10 cellular contexts compared by ENCODE assay signal in genomic region chr2:42049411-42050349, GRCh38. TPM values are rescaled to one million over a fixed set of nuclear protein-coding genes. Genes with fewer than 3 reads are reported as not detected.
A peak's percentile ranks its signal among the peaks of the same experiment; 100 is the strongest.
DNase-seq lines count a peak whose midpoint lies in the region; ATAC-seq and TF ChIP-seq lines count a peak whose summit lies in the region.
"Had no signal": no experiment of that assay in that cellular context is flagged by ENCODE, and none has a peak within 500 bp of the region (broad histone marks: within the 10 kb centered on the region; RNA-seq: fewer than 3 reads in every experiment).

No MANE protein-coding gene starts in this region.

- H3K9me3 Mint-ChIP-seq in CD4-positive, alpha-beta memory T cell, result no peaks in the 10 kb centered on the region
- H3K9me3 Mint-ChIP-seq in activated CD8-positive, alpha-beta T cell treated with anti-CD3 and anti-CD28 coated beads, Interleukin-2, amount 10 ng/mL, durations not matched to agents 7 days and 5 days (ENCODE audit: insufficient read depth), result no peaks in the 10 kb centered on the region
- H3K9me3 Mint-ChIP-seq in activated naive CD4-positive, alpha-beta T cell treated with anti-CD3 and anti-CD28 coated beads, Interleukin-2, amount 10 ng/mL, durations not matched to agents 7 days and 5 days, result no peaks in the 10 kb centered on the region

- peaks cover 13% of the 10 kb centered on the region for H3K27me3 ChIP-seq in CD4-positive, alpha-beta memory T cell (ENCODE audit: insufficient read depth, low read length)
- H3K27me3 ChIP-seq in ascending aorta (no peaks in the 10 kb centered on the region), iPS-18a (ENCODE audit: control insufficient read depth, insufficient read depth, low read length) (peaks cover 13% of the 10 kb centered on the region)

- H3K9me3 ChIP-seq in CD4-positive, alpha-beta memory T cell (ENCODE audit: control insufficient read depth in 1 of 2, low read length in 2 of 2), result no peaks in the 10 kb centered on the region
- H3K9me3 ChIP-seq in ascending aorta (no peaks in the 10 kb centered on the region), iPS-18a (ENCODE audit: control insufficient read depth, low read depth, low read length) (no peaks in the 10 kb centered on the region)

- peaks cover 2 to 18% (median 5%) of the 10 kb centered on the region in 4 donors for H3K4me1 Mint-ChIP-seq in CD4-positive, alpha-beta memory T cell
- H3K4me1 Mint-ChIP-seq in activated CD8-positive, alpha-beta T cell treated with anti-CD3 and anti-CD28 coated beads, Interleukin-2, amount 10 ng/mL, durations not matched to agents 7 days and 5 days (ENCODE audit: low read depth), result peaks cover 2% of the 10 kb centered on the region
- peaks cover 7% of the 10 kb centered on the region for H3K4me1 Mint-ChIP-seq in activated naive CD4-positive, alpha-beta T cell treated with anti-CD3 and anti-CD28 coated beads, Interleukin-2, amount 10 ng/mL, durations not matched to agents 7 days and 5 days

- ATAC-seq in activated CD8-positive, alpha-beta T cell treated with anti-CD3 and anti-CD28 coated beads, Interleukin-2, amount 10 ng/mL, durations not matched to agents 7 days and 5 days, result no peak
- no peak for ATAC-seq in HG03108 (IDR thresholded peaks at IDR 0.05; ENCODE audit: unreplicated experiment)
- ATAC-seq: activated CD8-positive, alpha-beta memory T cell treated with anti-CD3 and anti-CD28 coated beads, Interleukin-2, amount 10 ng/mL, durations not matched to agents 7 days and 5 days had no signal

- no peak overlapping the region for H3K27ac ChIP-seq in CD4-positive, alpha-beta memory T cell (ENCODE audit: low read depth, low read length)
- peak overlapping the region; percentile 97 to 98 for H3K27ac ChIP-seq in ascending aorta
- H3K27ac ChIP-seq in iPS-18a (ENCODE audit: low read length), result no peak overlapping the region

- H3K27ac Mint-ChIP-seq in CD4-positive, alpha-beta memory T cell, result no peak overlapping the region
- no peak overlapping the region for H3K27ac Mint-ChIP-seq in activated CD8-positive, alpha-beta T cell treated with anti-CD3 and anti-CD28 coated beads, Interleukin-2, amount 10 ng/mL, durations not matched to agents 7 days and 5 days
- H3K27ac Mint-ChIP-seq in activated naive CD4-positive, alpha-beta T cell treated with anti-CD3 and anti-CD28 coated beads, Interleukin-2, amount 10 ng/mL, durations not matched to agents 7 days and 5 days, result no peak overlapping the region
- H3K27ac Mint-ChIP-seq: activated CD8-positive, alpha-beta memory T cell treated with anti-CD3 and anti-CD28 coated beads, Interleukin-2, amount 10 ng/mL, durations not matched to agents 7 days and 5 days had no signal

- CTCF ChIA-PET in CD4-positive, alpha-beta memory T cell (lab: Charles Lee; ENCODE audit: partially characterized antibody), result no interaction called here
- CTCF ChIA-PET in activated CD8-positive, alpha-beta T cell treated with anti-CD3 and anti-CD28 coated beads, Interleukin-2, amount 10 ng/mL, durations not matched to agents 7 days and 5 days (lab: Charles Lee), result no interaction called here
- CTCF ChIA-PET in activated naive CD4-positive, alpha-beta T cell treated with anti-CD3 and anti-CD28 coated beads, Interleukin-2, amount 10 ng/mL, durations not matched to agents 7 days and 5 days (lab: Charles Lee), result interaction anchor here (0.8 kb wide), 1 partner anchor 18 kb away, joined by 3 read pairs; no protein-coding TSS in a partner anchor

- TF ChIP-seq CTCF in ascending aorta (IDR thresholded peaks at IDR 0.05) (no peak), retinal pigment epithelial cell (conservative IDR thresholded peaks at IDR 0.05; ENCODE audit: low read depth, low read length) (no peak)

- peaks cover 6% of the 10 kb centered on the region for H3K4me1 ChIP-seq in CD4-positive, alpha-beta memory T cell (ENCODE audit: insufficient read depth, low read length)
- peaks cover 14 to 45% of the 10 kb centered on the region in 2 donors for H3K4me1 ChIP-seq in ascending aorta
- peaks cover 58% of the 10 kb centered on the region for H3K4me1 ChIP-seq in iPS-18a (ENCODE audit: control insufficient read depth, low read depth, low read length)

- no peak overlapping the region for H3K4me3 ChIP-seq in CD4-positive, alpha-beta memory T cell (ENCODE audit: low read length in 2 of 2)
- H3K4me3 ChIP-seq in ascending aorta (peak overlapping the region; percentile 84 to 97), iPS-18a (ENCODE audit: low read length) (peak overlapping the region; percentile 71), retinal pigment epithelial cell (ENCODE audit: low read length) (peak overlapping the region; percentile 51)

- peaks cover 28 to 36% of the 10 kb centered on the region in 2 donors for H3K27me3 Mint-ChIP-seq in CD4-positive, alpha-beta memory T cell
- H3K27me3 Mint-ChIP-seq in activated CD8-positive, alpha-beta T cell treated with anti-CD3 and anti-CD28 coated beads, Interleukin-2, amount 10 ng/mL, durations not matched to agents 7 days and 5 days (ENCODE audit: low read depth), result peaks cover 49% of the 10 kb centered on the region
- peaks cover 86% of the 10 kb centered on the region for H3K27me3 Mint-ChIP-seq in activated naive CD4-positive, alpha-beta T cell treated with anti-CD3 and anti-CD28 coated beads, Interleukin-2, amount 10 ng/mL, durations not matched to agents 7 days and 5 days

- H3K36me3 Mint-ChIP-seq in CD4-positive, alpha-beta memory T cell, result no peaks in the 10 kb centered on the region
- no peaks in the 10 kb centered on the region for H3K36me3 Mint-ChIP-seq in activated CD8-positive, alpha-beta T cell treated with anti-CD3 and anti-CD28 coated beads, Interleukin-2, amount 10 ng/mL, durations not matched to agents 7 days and 5 days (ENCODE audit: low read depth)
- no peaks in the 10 kb centered on the region for H3K36me3 Mint-ChIP-seq in activated naive CD4-positive, alpha-beta T cell treated with anti-CD3 and anti-CD28 coated beads, Interleukin-2, amount 10 ng/mL, durations not matched to agents 7 days and 5 days
- H3K36me3 Mint-ChIP-seq: activated CD8-positive, alpha-beta memory T cell treated with anti-CD3 and anti-CD28 coated beads, Interleukin-2, amount 10 ng/mL, durations not matched to agents 7 days and 5 days had no signal

- DNase-seq in CD4-positive, alpha-beta memory T cell, result no peak
- DNase-seq in ascending aorta (ENCODE audit: low spot score in 2 of 2), result no peak
- DNase-seq in retinal pigment epithelial cell (ENCODE audit: low read depth), result no peak
- DNase-seq in activated CD8-positive, alpha-beta T cell treated with anti-CD3 and anti-CD28 coated beads, Interleukin-2, amount 10 ng/mL, durations not matched to agents 7 days and 5 days, result no peak
- DNase-seq in activated T-cell treated with anti-CD3 and anti-CD28 coated beads, Interleukin-2, amount 50 U/mL, for 48 hours, result no peak
- DNase-seq in activated naive CD4-positive, alpha-beta T cell treated with anti-CD3 and anti-CD28 coated beads, Interleukin-2, amount 10 ng/mL, durations not matched to agents 7 days and 5 days, result no peak
- DNase-seq: activated CD8-positive, alpha-beta memory T cell treated with anti-CD3 and anti-CD28 coated beads, Interleukin-2, amount 10 ng/mL, durations not matched to agents 7 days and 5 days; GF-D8 had no signal

- peak overlapping the region in 5 of 8 donors; percentile 18 to 72 (median 61) for H3K4me3 Mint-ChIP-seq in CD4-positive, alpha-beta memory T cell
- no peak overlapping the region for H3K4me3 Mint-ChIP-seq in activated CD8-positive, alpha-beta T cell treated with anti-CD3 and anti-CD28 coated beads, Interleukin-2, amount 10 ng/mL, durations not matched to agents 7 days and 5 days
- H3K4me3 Mint-ChIP-seq in activated naive CD4-positive, alpha-beta T cell treated with anti-CD3 and anti-CD28 coated beads, Interleukin-2, amount 10 ng/mL, durations not matched to agents 7 days and 5 days, result no peak overlapping the region

- no peaks in the 10 kb centered on the region for H3K36me3 ChIP-seq in CD4-positive, alpha-beta memory T cell (ENCODE audit: insufficient read depth, low read length)
- H3K36me3 ChIP-seq in ascending aorta (peaks cover 0 to 9% of the 10 kb centered on the region in 2 donors), iPS-18a (ENCODE audit: control insufficient read depth, low read depth, low read length) (peaks cover 8% of the 10 kb centered on the region)

- POLR2A ChIA-PET in CD4-positive, alpha-beta memory T cell (lab: Charles Lee; ENCODE audit: partially characterized antibody), result no interaction called here
- POLR2A ChIA-PET in activated CD8-positive, alpha-beta T cell treated with anti-CD3 and anti-CD28 coated beads, Interleukin-2, amount 10 ng/mL, durations not matched to agents 7 days and 5 days (lab: Charles Lee), result no interaction called here

- intact Hi-C loops in CD4-positive, alpha-beta memory T cell (cut with micrococcal nuclease), result no loop called here
- intact Hi-C loops in ascending aorta (cut with DNase I), result loop anchor here (1.0 to 5.0 kb wide), 2 partner anchors 14 to 118 kb away; partner anchors contain the start of gene EML4

- peak overlapping the region; percentile 24 for H3K9ac ChIP-seq in iPS-18a (ENCODE audit: low read length)

RNA-seq across cellular contexts. Expression of gene PKDCC, which starts 1.9 kb away (rescaled TPM):
- total RNA-seq in CD4-positive, alpha-beta memory T cell, result not detected
- polyA plus RNA-seq in CD4-positive, alpha-beta memory T cell, result under 1 TPM in 1 of 2 donors, not detected in 1; 0.41 TPM
- total RNA-seq in ascending aorta, result 210 TPM
- total RNA-seq in activated CD8-positive, alpha-beta T cell treated with anti-CD3 and anti-CD28 coated beads, Interleukin-2, amount 10 ng/mL, durations not matched to agents 7 days and 5 days, result not detected
- total RNA-seq: activated CD8-positive, alpha-beta memory T cell treated with anti-CD3 and anti-CD28 coated beads, Interleukin-2, amount 10 ng/mL, durations not matched to agents 7 days and 5 days had no signal

Comparison
In these comparisons a context has a peak if more than half of its experiments do, and no peak if none do; other contexts are left out.
1. H3K27ac ChIP-seq: peak in ascending aorta (2 of 2); none in CD4-positive, alpha-beta memory T cell (single experiment) and iPS-18a (single experiment).
2. H3K4me3 ChIP-seq: peak in ascending aorta (2 of 2), iPS-18a (single experiment) and retinal pigment epithelial cell (single experiment); none in CD4-positive, alpha-beta memory T cell (0 of 2).
3. H3K4me3 Mint-ChIP-seq: peak in CD4-positive, alpha-beta memory T cell (5 of 8); none in activated CD8-positive, alpha-beta T cell treated with anti-CD3 and anti-CD28 coated beads, Interleukin-2, amount 10 ng/mL, durations not matched to agents 7 days and 5 days (single experiment) and activated naive CD4-positive, alpha-beta T cell treated with anti-CD3 and anti-CD28 coated beads, Interleukin-2, amount 10 ng/mL, durations not matched to agents 7 days and 5 days (single experiment).
4. RNA of gene PKDCC, which starts 1.9 kb away (total RNA-seq): 210 TPM in ascending aorta (single experiment); not detected in CD4-positive, alpha-beta memory T cell and not detected in activated CD8-positive, alpha-beta T cell treated with anti-CD3 and anti-CD28 coated beads, Interleukin-2, amount 10 ng/mL, durations not matched to agents 7 days and 5 days; every median in the first group is over 100 times any median in the second.